In genomic region chr15:76337739-76338554, GRCh38 we compare ENCODE assay signal across 9 cellular contexts. TPM values are rescaled to one million over a fixed set of nuclear protein-coding genes. Genes with fewer than 3 reads are reported as not detected.
DNase-seq lines count a peak whose midpoint lies in the region; ATAC-seq and TF ChIP-seq lines count a peak whose summit lies in the region.
"Had no signal": no experiment of that assay in that cellular context is flagged by ENCODE, and none has a peak within 500 bp of the region (broad histone marks: within the 10 kb centered on the region; RNA-seq: fewer than 3 reads in every experiment).

No MANE protein-coding gene starts in this region.

- no peak overlapping the region for H2BK5ac ChIP-seq in mesendoderm (ENCODE audit: low read length)

- H3K4me1 ChIP-seq in BE2C (no peaks in the 10 kb centered on the region), mesendoderm (ENCODE audit: control insufficient read depth, low read depth, low read length) (peaks cover 2% of the 10 kb centered on the region)

- H3K4me3 ChIP-seq in BE2C (ENCODE audit: low read depth, low read length) (no peak overlapping the region), mesendoderm (ENCODE audit: low read length) (no peak overlapping the region)
- H3K4me3 ChIP-seq: PC-9 had no signal

- no peaks in the 10 kb centered on the region for H3K36me3 Mint-ChIP-seq in activated T-cell treated with anti-CD3 and anti-CD28 coated beads, Interleukin-2, amount 50 U/mL, for 4 hours (ENCODE audit: insufficient read depth)

- H3K9ac ChIP-seq in mesendoderm (ENCODE audit: low read length) = peak overlapping the region; percentile 55

- H3K27me3 ChIP-seq in BE2C (peaks cover 94% of the 10 kb centered on the region), mesendoderm (ENCODE audit: insufficient read depth, low read length, poor library complexity) (peaks cover 55% of the 10 kb centered on the region)

- H3K4ac ChIP-seq in mesendoderm (ENCODE audit: low read depth, low read length) = no peak overlapping the region

- no CpG with 5 or more reads among the region's 96 CpGs for WGBS in mesendoderm (ENCODE audit: extremely low coverage, insufficient coverage, low lambda C conversion rate)

- peak overlapping the region; percentile 16 for H3K23ac ChIP-seq in mesendoderm (ENCODE audit: low read length)

- H3K79me1 ChIP-seq in mesendoderm (ENCODE audit: low read length) = no peaks in the 10 kb centered on the region

- H4K8ac ChIP-seq in mesendoderm (ENCODE audit: low read depth, low read length) = no peak overlapping the region

- peak overlapping the region; percentile 77 for H3K4me3 Mint-ChIP-seq in activated T-cell treated with anti-CD3 and anti-CD28 coated beads, Interleukin-2, amount 50 U/mL, for 4 hours

- no peak overlapping the region for H3K27ac ChIP-seq in mesendoderm (ENCODE audit: low read depth, low read length)
- H3K27ac ChIP-seq: PC-9 had no signal

- peaks cover 85% of the 10 kb centered on the region for H3K27me3 Mint-ChIP-seq in activated T-cell treated with anti-CD3 and anti-CD28 coated beads, Interleukin-2, amount 50 U/mL, for 4 hours (ENCODE audit: low read depth)

- peak; percentile 13 for ATAC-seq in activated T-cell treated with anti-CD3 and anti-CD28 coated beads, Interleukin-2, amount 50 U/mL, for 4 hours
- ATAC-seq in HG03469 (IDR thresholded peaks at IDR 0.05; ENCODE audit: unreplicated experiment) = no peak

- no peak overlapping the region for H2BK15ac ChIP-seq in mesendoderm (replicated peaks; ENCODE audit: low read depth)

- DNase-seq in BE2C (peak; percentile 38), HK-2 (ENCODE audit: unreplicated experiment) (peak; percentile 47), mesendoderm (peak; percentile 63), DMS 273 (lab: John Stamatoyannopoulos, UW; ENCODE audit: unreplicated experiment) (no peak), NCI-H2029 (lab: John Stamatoyannopoulos, UW) (no peak), posterior cingulate gyrus (no peak)
- no peak for DNase-seq in activated T-cell treated with anti-CD3 and anti-CD28 coated beads, Interleukin-2, amount 50 U/mL, for 4 hours
- DNase-seq: PC-9 had no signal

- no peaks in the 10 kb centered on the region for H3K9me3 Mint-ChIP-seq in activated T-cell treated with anti-CD3 and anti-CD28 coated beads, Interleukin-2, amount 50 U/mL, for 4 hours

- no peak for TF ChIP-seq CTCF in BE2C (IDR thresholded peaks at IDR 0.05; ENCODE audit: low read depth, low read length)

- H3K36me3 ChIP-seq in BE2C (no peaks in the 10 kb centered on the region), mesendoderm (ENCODE audit: control insufficient read depth, insufficient read depth, low read length) (no peaks in the 10 kb centered on the region)

- H3K4me2 ChIP-seq in mesendoderm (ENCODE audit: low read length) = peak overlapping the region; percentile 70
- H3K4me2 ChIP-seq: PC-9 had no signal

- H2BK120ac ChIP-seq in mesendoderm (ENCODE audit: low read depth, low read length) = no peak overlapping the region

- no peak overlapping the region for H3K18ac ChIP-seq in mesendoderm (ENCODE audit: low read length)

- peaks cover 5% of the 10 kb centered on the region; the same call in 1 of the 2 replicates for H3K9me3 ChIP-seq in BE2C

- peak overlapping the region; percentile 66 for H3K56ac ChIP-seq in mesendoderm (ENCODE audit: low read length)

- intact Hi-C loops in posterior cingulate gyrus (cut with DNase I) = no loop called here

- H4K5ac ChIP-seq in mesendoderm (ENCODE audit: low read length) = no peak overlapping the region

- H3K79me2 ChIP-seq in mesendoderm (ENCODE audit: control insufficient read depth, insufficient read depth, low read length) = no peaks in the 10 kb centered on the region

- H2AK5ac ChIP-seq in mesendoderm (ENCODE audit: low read length) = no peak overlapping the region

- peaks cover 54% of the 10 kb centered on the region for H3K4me1 Mint-ChIP-seq in activated T-cell treated with anti-CD3 and anti-CD28 coated beads, Interleukin-2, amount 50 U/mL, for 4 hours (ENCODE audit: low read depth)

RNA-seq across cellular contexts. Expression of gene ISL2, which starts 1.4 kb away (rescaled TPM):
- 0.42 TPM for polyA plus RNA-seq in BE2C (2012; ENCODE audit: insufficient read depth, insufficient read length, low read depth)
- total RNA-seq in activated T-cell treated with anti-CD3 and anti-CD28 coated beads, Interleukin-2, amount 50 U/mL, for 4 hours = under 1 TPM in 1 of 3 donors, not detected in 2; 0.11 TPM
- polyA plus RNA-seq in mesendoderm (2013, experiment 1 of 2) = 0.49 TPM
- 0.41 TPM for polyA plus RNA-seq in mesendoderm (2013, experiment 2 of 2)

RNA-seq across cellular contexts. Expression of gene ETFA, which starts 26.7 kb away (rescaled TPM):
- 159 TPM for polyA plus RNA-seq in BE2C (2012; ENCODE audit: insufficient read depth, insufficient read length, low read depth)
- 100 to 1,000 TPM; 129 to 145 (median 143) TPM for total RNA-seq in activated T-cell treated with anti-CD3 and anti-CD28 coated beads, Interleukin-2, amount 50 U/mL, for 4 hours
- 46.7 TPM for polyA plus RNA-seq in mesendoderm (2013, experiment 1 of 2)
- 47.7 TPM for polyA plus RNA-seq in mesendoderm (2013, experiment 2 of 2)

Comparison
In these comparisons a context has a peak if more than half of its experiments do, and no peak if none do; other contexts are left out.
1. DNase-seq: peak in BE2C (single experiment), HK-2 (single experiment) and mesendoderm (single experiment); none in activated T-cell treated with anti-CD3 and anti-CD28 coated beads, Interleukin-2, amount 50 U/mL, for 4 hours (single experiment), DMS 273 (single experiment), NCI-H2029 (single experiment) and posterior cingulate gyrus (0 of 10).